Comparison of ENCODE assay signal across 1 cellular context in genomic region chr6:26383624-26384417, GRCh38.
TF ChIP-seq lines count a peak whose summit lies in the region.

No MANE protein-coding gene starts in this region.

TF ChIP-seq in IMR-90, 13 proteins besides CTCF, POLR2A, EP300 and RAD21 (continued from another document):
- TF ChIP-seq MAZ (IDR thresholded peaks at IDR 0.05; ENCODE audit: borderline replicate concordance, low read depth, low read length): peak; percentile 2; the same call in 1 of the 2 replicates
- TF ChIP-seq RCOR1 (IDR thresholded peaks at IDR 0.05; ENCODE audit: insufficient replicate concordance, low read length): no peak
- TF ChIP-seq CEBPB (IDR thresholded peaks at IDR 0.05; ENCODE audit: low read depth, low read length): no peak
- no peak for TF ChIP-seq USF2 (IDR thresholded peaks at IDR 0.05; ENCODE audit: low read depth, low read length)
- no peak for TF ChIP-seq RFX5 (IDR thresholded peaks at IDR 0.05; ENCODE audit: low read depth, low read length)
- TF ChIP-seq MAFK (IDR thresholded peaks at IDR 0.05; ENCODE audit: low read depth, low read length): no peak
- TF ChIP-seq BHLHE40 (IDR thresholded peaks at IDR 0.05; ENCODE audit: low read depth, low read length): no peak
